13 cellular contexts compared by ENCODE assay signal in the genomic region with DNA sequence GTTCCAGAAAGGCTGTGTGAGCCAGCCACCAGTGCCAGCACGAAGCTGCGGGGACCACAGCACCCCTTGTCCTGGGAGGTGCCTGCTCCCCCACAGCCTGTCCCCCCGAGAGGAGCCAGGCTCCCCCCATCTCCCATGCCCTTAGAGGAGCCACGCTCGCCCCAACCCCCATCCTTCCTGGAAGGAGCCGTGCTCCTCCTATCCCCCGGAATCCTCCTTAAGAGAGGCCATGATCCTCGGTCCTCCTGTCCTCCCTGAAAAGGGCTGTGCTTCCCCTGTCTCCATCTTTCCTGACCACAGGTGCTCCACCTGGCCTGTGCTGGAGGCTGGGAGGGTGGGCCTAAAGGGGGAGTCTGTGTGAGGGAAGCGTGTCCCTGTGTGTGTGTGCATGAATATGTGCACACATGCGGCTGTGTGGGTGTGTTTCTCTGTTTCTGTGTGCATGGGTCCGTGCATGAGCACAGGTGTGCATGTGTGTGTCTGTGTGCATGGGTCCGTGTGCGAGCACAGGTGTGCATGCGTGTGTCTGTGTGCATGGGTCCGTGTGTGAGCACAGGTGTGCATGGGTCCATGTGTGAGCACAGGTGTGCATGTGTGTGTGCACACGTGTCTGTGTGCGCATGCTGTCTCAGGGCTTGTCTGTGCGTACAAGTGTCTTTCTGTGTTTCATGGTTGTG.
A peak's percentile ranks its signal among the peaks of the same experiment; 100 is the strongest.
DNase-seq lines count a peak whose midpoint lies in the region; ATAC-seq, FAIRE-seq and TF ChIP-seq lines count a peak whose summit lies in the region.
"Had no signal": no experiment of that assay in that cellular context is flagged by ENCODE, and none has a peak within 500 bp of the region (broad histone marks: within the 10 kb centered on the region; RNA-seq: fewer than 3 reads in every experiment).

No MANE protein-coding gene starts in this region.

- CTCF ChIA-PET in H1 (lab: Charles Lee; ENCODE audit: partially characterized antibody), result interaction anchor here (0.8 to 1.1 kb wide), 2 partner anchors 11 to 27 kb away, joined by 3 read pairs; no protein-coding TSS in a partner anchor

- peak overlapping the region; percentile 76 for H3K27ac Mint-ChIP-seq in neural progenitor cell
- H3K27ac Mint-ChIP-seq: GM23338, HFFc6 had no signal

- no peak overlapping the region for H2AK5ac ChIP-seq in H1 (ENCODE audit: low read depth, low read length)

- H3K23me2 ChIP-seq in H1 (ENCODE audit: low read depth, low read length), result peaks cover 9% of the 10 kb centered on the region; the same call in 1 of the 2 replicates

- no peak overlapping the region for H4K8ac ChIP-seq in H1 (ENCODE audit: extremely low read depth, insufficient read depth, low read length)

- no peak overlapping the region for H3K14ac ChIP-seq in H1 (ENCODE audit: insufficient read length)

- no peak overlapping the region for H3K23ac ChIP-seq in H1 (ENCODE audit: insufficient read length)

- H4K91ac ChIP-seq in H1 (replicated peaks; ENCODE audit: insufficient read length, low read length), result no peak overlapping the region

- TF ChIP-seq EP300 in H1 (IDR thresholded peaks at IDR 0.05; ENCODE audit: borderline replicate concordance in 1 of 2, low read depth in 2 of 2, low read length in 2 of 2), result no peak

- 79 to 86% methylated on average over 18 of the region's 18 CpGs for WGBS in heart right ventricle, 2 donors
- 90% methylated on average over 14 of the region's 18 CpGs; no CpG with 5 or more reads in 1 of the 2 experiments for WGBS in H1 (ENCODE audit: extremely low coverage in 1 of 2, insufficient coverage in 1 of 2, insufficient read length in 1 of 2, insufficient replicate concordance in 2 of 2, low coverage in 1 of 2, low lambda C conversion rate in 2 of 2, missing lambda C conversion rate in 1 of 2), 2 experiments

- no peak overlapping the region for H2BK120ac ChIP-seq in H1 (replicated peaks; ENCODE audit: low read depth, low read length)

- H3K36me3 Mint-ChIP-seq in neural progenitor cell, result no peaks in the 10 kb centered on the region

- H3K27me3 ChIP-seq in heart right ventricle (peaks cover 0 to 38% (median 8%) of the 10 kb centered on the region in 7 donors), H1 (replicated peaks in 1 of 4; ENCODE audit: control insufficient read depth in 3 of 4, extremely low read depth in 1 of 4, insufficient read depth in 3 of 4, low read length in 3 of 4) (peaks cover 0 to 19% (median 8%) of the 10 kb centered on the region in 4 experiments; a peak in 5 of 7 replicates), neural progenitor cell (peaks cover 33% of the 10 kb centered on the region)
- H3K27me3 ChIP-seq: BLaER1 treated with 17β-estradiol and CSF1 and Interleukin-3, amounts not matched to agents 10 nM and 100 nM had no signal

- TF ChIP-seq POLR2A in H1 (IDR thresholded peaks at IDR 0.05; ENCODE audit: control extremely low read depth in 1 of 2, low read depth in 2 of 2, low read length in 2 of 2), result no peak

- H3K4me3 ChIP-seq in heart right ventricle, result no peak overlapping the region
- H3K4me3 ChIP-seq in H1 (ENCODE audit: extremely low read depth in 1 of 4, insufficient read depth in 2 of 4, low read depth in 3 of 4, low read length in 4 of 4), result no peak overlapping the region
- no peak overlapping the region for H3K4me3 ChIP-seq in neural progenitor cell
- H3K4me3 ChIP-seq: BLaER1 treated with 17β-estradiol and CSF1 and Interleukin-3, amounts not matched to agents 10 nM and 100 nM; GM23338 had no signal

- H3K4me2 ChIP-seq in H1 (ENCODE audit: insufficient read depth in 1 of 2, low read depth in 2 of 2, low read length in 2 of 2), result no peak overlapping the region
- H3K4me2 ChIP-seq in neural progenitor cell, result no peak overlapping the region
- H3K4me2 ChIP-seq: BLaER1 treated with 17β-estradiol and CSF1 and Interleukin-3, amounts not matched to agents 10 nM and 100 nM; GM23338 had no signal

- peak; percentile 20 for ATAC-seq in Right ventricle myocardium inferior
- no peak for ATAC-seq in heart right ventricle
- no peak for ATAC-seq in GM21381 (IDR thresholded peaks at IDR 0.05; ENCODE audit: unreplicated experiment)

- H3K79me2 ChIP-seq in H1 (ENCODE audit: control insufficient read depth in 1 of 2, insufficient read depth in 2 of 2, low read length in 2 of 2) (no peaks in the 10 kb centered on the region; a peak in 1 of 4 replicates), neural progenitor cell (ENCODE audit: low read depth) (no peaks in the 10 kb centered on the region)

- no peak overlapping the region for H3K18ac ChIP-seq in H1 (ENCODE audit: extremely low read depth, low read length)

- H3K79me1 ChIP-seq in H1 (ENCODE audit: low read depth, low read length), result no peaks in the 10 kb centered on the region

- in situ Hi-C loops in ACHN (cut with HindIII; ENCODE audit: low pct_ligation_motif_present, low pct_unique_long_range_greater_than_20kb, low sequenced_read_pairs), result no loop called here

- no peak overlapping the region for H2AFZ ChIP-seq in H1 (ENCODE audit: low read length)
- H2AFZ ChIP-seq in neural progenitor cell (replicated peaks), result no peak overlapping the region
- H2AFZ ChIP-seq: GM23338 had no signal

- H3F3A ChIP-seq in neural progenitor cell (ENCODE audit: low read depth), result no peaks in the 10 kb centered on the region

- H2BK20ac ChIP-seq in H1 (ENCODE audit: low read length), result 0 out of 2 replicates have a peak overlapping the region, but pooled peaks have one; percentile 48

- peak overlapping the region; percentile 59 for H3K4me3 Mint-ChIP-seq in neural progenitor cell
- H3K4me3 Mint-ChIP-seq: GM23338, HFFc6 had no signal

- intact Hi-C loops in Right ventricle myocardium inferior (cut with DNase I), result no loop called here
- intact Hi-C loops in heart right ventricle (cut with DNase I), result no loop called here

- no peaks in the 10 kb centered on the region for H3K4me1 Mint-ChIP-seq in neural progenitor cell

- H4K5ac ChIP-seq in H1 (ENCODE audit: insufficient read length, low read depth, low read length), result no peak overlapping the region

- H3K9ac ChIP-seq in H1 (replicated peaks in 1 of 4; ENCODE audit: extremely low read depth in 1 of 4, low read depth in 3 of 4, low read length in 3 of 4), result no peak overlapping the region
- no peak overlapping the region for H3K9ac ChIP-seq in neural progenitor cell
- H3K9ac ChIP-seq: BLaER1 treated with 17β-estradiol and CSF1 and Interleukin-3, amounts not matched to agents 10 nM and 100 nM had no signal

- H2BK15ac ChIP-seq in H1 (ENCODE audit: low read length), result no peak overlapping the region

- H3K36me3 ChIP-seq in heart right ventricle (no peaks in the 10 kb centered on the region), H1 (ENCODE audit: control insufficient read depth in 2 of 4, insufficient read depth in 4 of 4, low read length in 3 of 4) (no peaks in the 10 kb centered on the region), neural progenitor cell (no peaks in the 10 kb centered on the region)

- no peak overlapping the region for H3K4ac ChIP-seq in H1 (replicated peaks; ENCODE audit: insufficient read length, low read depth, low read length)

- no peak overlapping the region for H3K56ac ChIP-seq in H1 (replicated peaks; ENCODE audit: insufficient read length, low read depth, low read length)

- no peak for TF ChIP-seq RAD21 in H1 (IDR thresholded peaks at IDR 0.05 in 1 of 2, conservative IDR thresholded peaks at IDR 0.05 in 1 of 2; ENCODE audit: low read depth in 2 of 2, low read length in 2 of 2)

- H2BK12ac ChIP-seq in H1 (ENCODE audit: low read depth, low read length), result 0 out of 2 replicates have a peak overlapping the region, but pooled peaks have one; percentile 23

- H3K9me3 Mint-ChIP-seq in neural progenitor cell, result peaks cover 8% of the 10 kb centered on the region
- H3K9me3 Mint-ChIP-seq: GM23338 had no signal

- H3K9me3 ChIP-seq in heart right ventricle, result no peaks in the 10 kb centered on the region
- H3K9me3 ChIP-seq in H1 (ENCODE audit: insufficient read depth in 2 of 2, low read depth in 1 of 2, low read length in 1 of 2), result no peaks in the 10 kb centered on the region; a peak in 1 of 4 replicates
- no peaks in the 10 kb centered on the region for H3K9me3 ChIP-seq in neural progenitor cell (ENCODE audit: low read depth)

- TF ChIP-seq CTCF in heart right ventricle (IDR thresholded peaks at IDR 0.05), result no peak
- no peak for TF ChIP-seq CTCF in H1 (IDR thresholded peaks at IDR 0.05; ENCODE audit: control extremely low read depth in 1 of 3, insufficient read depth in 1 of 3, low read depth in 1 of 3, low read length in 3 of 3)
- no peak for TF ChIP-seq CTCF in neural progenitor cell (IDR thresholded peaks at IDR 0.05)

- H3K4me1 ChIP-seq in heart right ventricle, result peaks cover 0 to 9% (median 5%) of the 10 kb centered on the region in 9 donors
- H3K4me1 ChIP-seq in H1 (replicated peaks in 1 of 4; ENCODE audit: control insufficient read depth in 3 of 4, insufficient read depth in 4 of 4, low read length in 3 of 4), result peaks cover 0 to 12% (median 3%) of the 10 kb centered on the region in 4 experiments; a peak in 3 of 7 replicates
- H3K4me1 ChIP-seq in neural progenitor cell, result no peaks in the 10 kb centered on the region

- DNase-seq in Right ventricle myocardium inferior (ENCODE audit: missing footprints) (no peak), heart right ventricle (no peak), H1 (ENCODE audit: low read depth in 1 of 2, low spot score in 2 of 2) (no peak), neural progenitor cell (ENCODE audit: low spot score) (no peak), urothelium cell line (ENCODE audit: low spot score) (no peak), NCI-H345 (lab: John Stamatoyannopoulos, UW) (no peak), ACHN (no peak)
- DNase-seq: NCI-H1417 treated with DMSO at 0.1 percent for 48 hours had no signal

- H3K27me3 Mint-ChIP-seq in neural progenitor cell (ENCODE audit: insufficient read depth, low read depth), result peaks cover 22% of the 10 kb centered on the region

- H4K20me1 ChIP-seq in H1 (replicated peaks in 1 of 2; ENCODE audit: control insufficient read depth in 1 of 2, insufficient read depth in 2 of 2, low read length in 2 of 2) (peaks cover 2 to 23% of the 10 kb centered on the region in 2 experiments), neural progenitor cell (ENCODE audit: low read depth) (no peaks in the 10 kb centered on the region)

- FAIRE-seq in H1 (lab: Jason Lieb, UNC) (no peak), urothelium cell line (lab: Jason Lieb, UNC) (peak; percentile 82)

- POLR2A ChIA-PET in H1 (lab: Charles Lee; ENCODE audit: partially characterized antibody), result no interaction called here

- H3K27ac ChIP-seq in heart right ventricle, result no peak overlapping the region
- no peak overlapping the region for H3K27ac ChIP-seq in H1 (ENCODE audit: low read depth, low read length)
- H3K27ac ChIP-seq in neural progenitor cell, result no peak overlapping the region
- H3K27ac ChIP-seq: BLaER1 treated with 17β-estradiol and CSF1 and Interleukin-3, amounts not matched to agents 10 nM and 100 nM; RWPE1 had no signal

- H2BK5ac ChIP-seq in H1 (ENCODE audit: low read depth, low read length), result peak overlapping the region; percentile 30

TF ChIP-seq in H1, 55 proteins besides CTCF, POLR2A, EP300 and RAD21:
- TF ChIP-seq, protein P1, sequence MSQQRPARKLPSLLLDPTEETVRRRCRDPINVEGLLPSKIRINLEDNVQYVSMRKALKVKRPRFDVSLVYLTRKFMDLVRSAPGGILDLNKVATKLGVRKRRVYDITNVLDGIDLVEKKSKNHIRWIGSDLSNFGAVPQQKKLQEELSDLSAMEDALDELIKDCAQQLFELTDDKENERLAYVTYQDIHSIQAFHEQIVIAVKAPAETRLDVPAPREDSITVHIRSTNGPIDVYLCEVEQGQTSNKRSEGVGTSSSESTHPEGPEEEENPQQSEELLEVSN (IDR thresholded peaks at IDR 0.05), result no peak
- TF ChIP-seq SP1 (IDR thresholded peaks at IDR 0.05; ENCODE audit: low read depth, low read length), result no peak
